22 cellular contexts compared by ENCODE assay signal in the genomic region with DNA sequence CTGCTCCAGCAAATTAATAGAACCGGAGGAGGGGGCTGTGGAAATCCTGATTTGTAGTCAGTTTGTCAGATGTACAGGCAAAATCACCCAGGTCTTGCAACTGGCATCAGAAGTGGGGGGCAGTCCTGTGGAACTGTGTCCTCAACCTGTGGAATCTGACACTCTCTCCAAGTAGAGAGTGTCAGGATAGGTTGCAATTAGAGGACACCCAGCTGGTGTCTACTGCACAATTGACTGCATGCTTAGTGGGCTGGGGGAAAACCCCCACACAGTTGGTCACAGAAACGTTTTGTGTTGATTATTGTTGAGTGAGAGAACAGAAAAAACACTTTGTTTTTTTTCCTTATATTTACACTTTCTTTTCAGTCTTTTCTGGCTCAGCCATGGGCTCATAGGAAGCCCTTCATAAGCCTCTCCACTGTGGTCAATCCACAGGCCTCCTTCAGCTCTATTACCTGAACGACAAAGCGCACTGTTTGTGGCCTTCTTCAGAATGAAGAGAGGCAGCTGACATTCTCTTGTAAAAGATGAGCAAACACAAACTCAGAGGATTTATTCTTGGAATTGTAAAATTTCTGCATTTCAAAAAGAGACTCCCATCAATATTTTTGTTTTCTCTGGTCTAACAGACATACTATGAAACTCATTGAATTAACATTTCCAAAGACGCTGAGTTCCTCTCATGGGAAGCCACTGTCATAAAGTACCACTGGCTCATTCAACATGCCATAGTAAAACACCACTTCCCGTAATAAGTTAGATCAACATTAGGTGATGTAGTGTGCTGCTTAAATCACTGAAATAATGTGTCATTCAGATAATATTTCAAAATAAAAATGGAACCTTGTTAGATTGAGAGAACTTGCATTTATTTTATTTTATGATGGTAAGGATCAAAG.
DNase-seq lines count a peak whose midpoint lies in the region; ATAC-seq and TF ChIP-seq lines count a peak whose summit lies in the region.
"Had no signal": no experiment of that assay in that cellular context is flagged by ENCODE, and none has a peak within 500 bp of the region (broad histone marks: within the 10 kb centered on the region; RNA-seq: fewer than 3 reads in every experiment).

No MANE protein-coding gene starts in this region.

- POLR2A ChIA-PET in PC-3 (lab: Charles Lee; ENCODE audit: unreplicated experiment), result no interaction called here

- DNase-seq in natural killer cell treated with Interleukin-12 subunit alpha and Interleukin-12 subunit beta and Interleukin-15 and Interleukin-18, amount 100 ng/mL, for 72 hours (ENCODE audit: low spot score), result no peak
- DNase-seq in natural killer cell (no peak), PC-3 (no peak), endodermal cell (no peak), smooth muscle cell (lab: John Stamatoyannopoulos, UW; ENCODE audit: unreplicated experiment) (no peak), right atrium auricular region (ENCODE audit: low spot score) (no peak)
- DNase-seq in activated CD8-positive, alpha-beta memory T cell treated with anti-CD3 and anti-CD28 coated beads, Interleukin-2, amount 50 U/mL, for 4 hours, result no peak
- DNase-seq: activated CD4-positive, alpha-beta T cell treated with anti-CD3 and anti-CD28 coated beads for 1 hour; activated gamma-delta T cell treated with Interleukin-2 at 50 U/mL for 16 hours; CD8-positive, alpha-beta memory T cell; KBM-7; left ventricle myocardium superior; NCI-H1092 treated with DMSO at 0.1 percent for 48 hours; stimulated activated CD4-positive, alpha-beta T cell treated with anti-CD3 and anti-CD28 coated beads, Interleukin-4, amount 100 ng/mL, for 24 hours; T-helper 17 cell had no signal

- H3K4me2 ChIP-seq in PC-3 (ENCODE audit: low read length), result peak overlapping the region; percentile 42
- H3K4me2 ChIP-seq in smooth muscle cell, result peak overlapping the region; percentile 44

- peak overlapping the region; percentile 96 for H3K9ac ChIP-seq in PC-3 (ENCODE audit: low read length)
- no peak overlapping the region for H3K9ac ChIP-seq in endodermal cell (ENCODE audit: extremely low read depth, low read length, poor library complexity, severe bottlenecking)
- peak overlapping the region; percentile 63 for H3K9ac ChIP-seq in smooth muscle cell (ENCODE audit: low read depth)

- ATAC-seq in natural killer cell treated with Interleukin-12 subunit alpha and Interleukin-12 subunit beta and Interleukin-15 and Interleukin-18, amount 100 ng/mL, for 72 hours, result peak; percentile 65 to 70
- ATAC-seq in natural killer cell (no peak), PC-3 (peak; percentile 76), GM19035 (IDR thresholded peaks at IDR 0.05; ENCODE audit: unreplicated experiment) (no peak)
- ATAC-seq: gastroesophageal sphincter, left ventricle myocardium superior, Right ventricle myocardium inferior, T-helper 17 cell had no signal

- 56 to 66% methylated on average over 3 to 5 of the region's 6 CpGs for WGBS in endodermal cell (ENCODE audit: insufficient coverage in 1 of 2, insufficient read length in 1 of 2), 2 experiments
- 53% methylated on average over 6 of the region's 6 CpGs for WGBS in smooth muscle cell (ENCODE audit: low lambda C conversion rate)

- H3K4me1 ChIP-seq in PC-3 (ENCODE audit: insufficient read depth, low read length) (peaks cover 26% of the 10 kb centered on the region), endodermal cell (ENCODE audit: control insufficient read depth, insufficient read depth, low read length) (peaks cover 5% of the 10 kb centered on the region), smooth muscle cell (ENCODE audit: low read depth) (peaks cover 18% of the 10 kb centered on the region), right atrium auricular region (no peaks in the 10 kb centered on the region)
- H3K4me1 ChIP-seq: gastroesophageal sphincter, suprapubic skin had no signal

- no peaks in the 10 kb centered on the region for H3K27me3 ChIP-seq in PC-3 (ENCODE audit: low read length)
- H3K27me3 ChIP-seq in endodermal cell (ENCODE audit: control insufficient read depth, insufficient read depth, low read length, poor library complexity, severe bottlenecking), result no peaks in the 10 kb centered on the region
- H3K27me3 ChIP-seq in smooth muscle cell (ENCODE audit: low read depth), result no peaks in the 10 kb centered on the region
- no peaks in the 10 kb centered on the region for H3K27me3 ChIP-seq in right atrium auricular region
- H3K27me3 ChIP-seq: ascending aorta, gastroesophageal sphincter, suprapubic skin had no signal

- peaks cover 3 to 12% of the 10 kb centered on the region in 2 donors for H3K4me1 Mint-ChIP-seq in natural killer cell treated with Interleukin-12 subunit alpha and Interleukin-12 subunit beta and Interleukin-15 and Interleukin-18, amount 100 ng/mL, for 72 hours (ENCODE audit: low read depth in 2 of 2)
- H3K4me1 Mint-ChIP-seq in natural killer cell (no peaks in the 10 kb centered on the region), endodermal cell (peaks cover 21% of the 10 kb centered on the region)
- H3K4me1 Mint-ChIP-seq: CD8-positive, alpha-beta memory T cell; T-helper 17 cell had no signal

- TF ChIP-seq CTCF in natural killer cell (IDR thresholded peaks at IDR 0.05) (no peak), PC-3 (conservative IDR thresholded peaks at IDR 0.05; ENCODE audit: low read depth, low read length) (no peak), endodermal cell (conservative IDR thresholded peaks at IDR 0.05) (no peak), smooth muscle cell (IDR thresholded peaks at IDR 0.05; ENCODE audit: borderline replicate concordance, insufficient read depth, poor library complexity, severe bottlenecking) (no peak), right atrium auricular region (IDR thresholded peaks at IDR 0.05) (no peak)

- intact Hi-C loops in natural killer cell (cut with micrococcal nuclease), result no loop called here
- intact Hi-C loops in PC-3 (cut with micrococcal nuclease), result loop anchor here (2.0 to 5.0 kb wide), 7 partner anchors 88 to 424 kb away; partner anchors contain the start of gene RFX3

- peak overlapping the region; percentile 99 for H3K27ac ChIP-seq in PC-3 (ENCODE audit: low read length)
- H3K27ac ChIP-seq in endodermal cell (ENCODE audit: low read depth, low read length), result no peak overlapping the region
- H3K27ac ChIP-seq in smooth muscle cell (ENCODE audit: low read depth), result peak overlapping the region; percentile 92
- H3K27ac ChIP-seq in right atrium auricular region, result no peak overlapping the region
- H3K27ac ChIP-seq: gastroesophageal sphincter, suprapubic skin had no signal

- H3K36me3 Mint-ChIP-seq in natural killer cell treated with Interleukin-12 subunit alpha and Interleukin-12 subunit beta and Interleukin-15 and Interleukin-18, amount 100 ng/mL, for 72 hours, result peaks cover 27% of the 10 kb centered on the region
- H3K36me3 Mint-ChIP-seq in natural killer cell (no peaks in the 10 kb centered on the region), endodermal cell (ENCODE audit: low read depth) (peaks cover 24% of the 10 kb centered on the region)
- H3K36me3 Mint-ChIP-seq: CD8-positive, alpha-beta memory T cell had no signal

- no peaks in the 10 kb centered on the region for H4K20me1 ChIP-seq in PC-3 (ENCODE audit: low read length)
- H4K20me1 ChIP-seq in smooth muscle cell (ENCODE audit: low read depth), result no peaks in the 10 kb centered on the region

- H3K36me3 ChIP-seq in PC-3 (ENCODE audit: low read depth, low read length), result no peaks in the 10 kb centered on the region
- H3K36me3 ChIP-seq in endodermal cell (ENCODE audit: control insufficient read depth, insufficient read depth, low read length), result no peaks in the 10 kb centered on the region
- no peaks in the 10 kb centered on the region for H3K36me3 ChIP-seq in smooth muscle cell (ENCODE audit: low read depth)
- H3K36me3 ChIP-seq in right atrium auricular region, result no peaks in the 10 kb centered on the region
- H3K36me3 ChIP-seq: suprapubic skin had no signal

- peaks cover 16% of the 10 kb centered on the region for H3K9me3 Mint-ChIP-seq in natural killer cell treated with Interleukin-12 subunit alpha and Interleukin-12 subunit beta and Interleukin-15 and Interleukin-18, amount 100 ng/mL, for 72 hours
- H3K9me3 Mint-ChIP-seq in natural killer cell, result peaks cover 6 to 11% of the 10 kb centered on the region in 2 donors
- peaks cover 30% of the 10 kb centered on the region for H3K9me3 Mint-ChIP-seq in endodermal cell

- CTCF ChIA-PET in PC-3 (lab: Charles Lee), result no interaction called here

- peaks cover 3 to 35% of the 10 kb centered on the region in 2 donors for H3K27me3 Mint-ChIP-seq in natural killer cell treated with Interleukin-12 subunit alpha and Interleukin-12 subunit beta and Interleukin-15 and Interleukin-18, amount 100 ng/mL, for 72 hours
- peaks cover 0 to 3% of the 10 kb centered on the region in 2 donors for H3K27me3 Mint-ChIP-seq in natural killer cell (ENCODE audit: low read depth in 2 of 2)
- peaks cover under 1% of the 10 kb centered on the region for H3K27me3 Mint-ChIP-seq in endodermal cell (ENCODE audit: insufficient read depth)
- H3K27me3 Mint-ChIP-seq: T-helper 17 cell had no signal

- H3K9me2 ChIP-seq in PC-3 (replicated peaks; ENCODE audit: low read length), result no peaks in the 10 kb centered on the region

- H3K9me3 ChIP-seq in PC-3 (ENCODE audit: low read length) (no peaks in the 10 kb centered on the region), endodermal cell (ENCODE audit: control insufficient read depth, low read length) (peaks cover 20% of the 10 kb centered on the region), smooth muscle cell (replicated peaks; ENCODE audit: low read depth) (no peaks in the 10 kb centered on the region), right atrium auricular region (no peaks in the 10 kb centered on the region)
- H3K9me3 ChIP-seq: ascending aorta, gastroesophageal sphincter, suprapubic skin had no signal

- H3F3A ChIP-seq in PC-3 (ENCODE audit: low read length, unreplicated experiment) (peaks cover 5% of the 10 kb centered on the region), smooth muscle cell (ENCODE audit: low read depth) (peaks cover 7% of the 10 kb centered on the region)

- H3K4me3 ChIP-seq in PC-3 (ENCODE audit: low read length) (no peak overlapping the region), endodermal cell (ENCODE audit: low read length) (no peak overlapping the region), smooth muscle cell (no peak overlapping the region), right atrium auricular region (no peak overlapping the region)
- H3K4me3 ChIP-seq: ascending aorta, coronary artery, gastroesophageal sphincter, skin epidermis, suprapubic skin had no signal

- peak overlapping the region; percentile 75 to 79 for H3K27ac Mint-ChIP-seq in natural killer cell treated with Interleukin-12 subunit alpha and Interleukin-12 subunit beta and Interleukin-15 and Interleukin-18, amount 100 ng/mL, for 72 hours
- H3K27ac Mint-ChIP-seq in natural killer cell, result no peak overlapping the region
- peak overlapping the region; percentile 32 for H3K27ac Mint-ChIP-seq in endodermal cell
- H3K27ac Mint-ChIP-seq: CD8-positive, alpha-beta memory T cell; T-helper 17 cell had no signal

- TSS peak; percentile 77 for BruUV-seq in PC-3 (replicated peaks; lab: Mats Ljungman, UMichigan)

- H2AFZ ChIP-seq in PC-3 (ENCODE audit: low read length) (no peak overlapping the region), smooth muscle cell (ENCODE audit: low read depth) (no peak overlapping the region)

- peak overlapping the region; percentile 20 for H3K4me3 Mint-ChIP-seq in natural killer cell treated with Interleukin-12 subunit alpha and Interleukin-12 subunit beta and Interleukin-15 and Interleukin-18, amount 100 ng/mL, for 72 hours
- H3K4me3 Mint-ChIP-seq in natural killer cell (no peak overlapping the region), endodermal cell (no peak overlapping the region)
- H3K4me3 Mint-ChIP-seq: CD8-positive, alpha-beta memory T cell; T-helper 17 cell had no signal

- H3K79me2 ChIP-seq in PC-3 (ENCODE audit: low read length) (no peaks in the 10 kb centered on the region), smooth muscle cell (ENCODE audit: low read depth) (no peaks in the 10 kb centered on the region)

Comparison
In these comparisons a context has a peak if more than half of its experiments do, and no peak if none do; other contexts are left out.
1. ATAC-seq: peak in natural killer cell treated with Interleukin-12 subunit alpha and Interleukin-12 subunit beta and Interleukin-15 and Interleukin-18, amount 100 ng/mL, for 72 hours (2 of 2) and PC-3 (single experiment); none in natural killer cell (0 of 3) and GM19035 (single experiment).
2. H3K27ac Mint-ChIP-seq: peak in natural killer cell treated with Interleukin-12 subunit alpha and Interleukin-12 subunit beta and Interleukin-15 and Interleukin-18, amount 100 ng/mL, for 72 hours (2 of 2) and endodermal cell (single experiment); none in natural killer cell (0 of 2).
3. H3K27ac ChIP-seq: peak in PC-3 (single experiment) and smooth muscle cell (single experiment); none in endodermal cell (single experiment) and right atrium auricular region (0 of 2).